ENCODE assay signal across 8 cellular contexts in genomic region chr10:86958831-86959736, GRCh38. TPM values are rescaled to one million over a fixed set of nuclear protein-coding genes. Genes with fewer than 3 reads are reported as not detected.
DNase-seq lines count a peak whose midpoint lies in the region; ATAC-seq and TF ChIP-seq lines count a peak whose summit lies in the region.

No MANE protein-coding gene starts in this region.

- TF ChIP-seq RAD21 in liver (IDR thresholded peaks at IDR 0.05): no peak

- H3K36me3 ChIP-seq in colonic mucosa (no peaks in the 10 kb centered on the region), liver (ENCODE audit: control insufficient read depth in 4 of 4, insufficient read depth in 3 of 4, low read depth in 1 of 4, low read length in 3 of 4) (no peaks in the 10 kb centered on the region), urinary bladder (ENCODE audit: insufficient read depth) (no peaks in the 10 kb centered on the region)

- H3K4me3 Mint-ChIP-seq in activated T-cell treated with anti-CD3 and anti-CD28 coated beads, Interleukin-2, amount 50 U/mL, for 4 hours: no peak overlapping the region

- WGBS in liver: 70% methylated on average over 17 of the region's 17 CpGs
- WGBS in urinary bladder: 56% methylated on average over 17 of the region's 17 CpGs

- no peaks in the 10 kb centered on the region for H3K36me3 Mint-ChIP-seq in activated T-cell treated with anti-CD3 and anti-CD28 coated beads, Interleukin-2, amount 50 U/mL, for 4 hours (ENCODE audit: insufficient read depth)

- H3K4me1 ChIP-seq in colonic mucosa (no peaks in the 10 kb centered on the region), liver (ENCODE audit: control insufficient read depth in 4 of 4, insufficient read depth in 4 of 4, low read length in 3 of 4) (peaks cover 0 to 19% (median 7%) of the 10 kb centered on the region in 4 donors), urinary bladder (ENCODE audit: insufficient read depth) (no peaks in the 10 kb centered on the region)

- no peaks in the 10 kb centered on the region for H3K27me3 Mint-ChIP-seq in activated T-cell treated with anti-CD3 and anti-CD28 coated beads, Interleukin-2, amount 50 U/mL, for 4 hours (ENCODE audit: low read depth)

- peaks cover 3% of the 10 kb centered on the region for H3K4me1 Mint-ChIP-seq in activated T-cell treated with anti-CD3 and anti-CD28 coated beads, Interleukin-2, amount 50 U/mL, for 4 hours (ENCODE audit: low read depth)

- intact Hi-C loops in colonic mucosa (cut with DNase I): loop anchor here (5.0 kb wide), 1 partner anchor 267 kb away; no protein-coding TSS in a partner anchor

- H3K9me3 ChIP-seq in colonic mucosa: no peaks in the 10 kb centered on the region
- no peaks in the 10 kb centered on the region for H3K9me3 ChIP-seq in liver (ENCODE audit: control insufficient read depth in 4 of 4, low read length in 3 of 4)

- TF ChIP-seq CTCF in colonic mucosa (IDR thresholded peaks at IDR 0.05) (no peak), liver (IDR thresholded peaks at IDR 0.05; ENCODE audit: low read depth, low read length, missing input control) (no peak)

- H3K4me3 ChIP-seq in colonic mucosa: no peak overlapping the region
- H3K4me3 ChIP-seq in liver (ENCODE audit: low read depth in 1 of 3, low read length in 3 of 3): no peak overlapping the region
- H3K4me3 ChIP-seq in urinary bladder (ENCODE audit: low read depth, low read length): peak overlapping the region; percentile 6

- DNase-seq in NCI-H82 (lab: John Stamatoyannopoulos, UW): peak; percentile 24
- DNase-seq in NCI-H82 treated with DMSO at 0.1 percent for 48 hours (lab: John Stamatoyannopoulos, UW; ENCODE audit: unreplicated experiment): no peak
- peak; percentile 34 for DNase-seq in colonic mucosa
- no peak for DNase-seq in T-helper 9 cell
- DNase-seq in activated T-cell treated with anti-CD3 and anti-CD28 coated beads, Interleukin-2, amount 50 U/mL, for 4 hours: no peak

- H3K27me3 ChIP-seq in colonic mucosa (no peaks in the 10 kb centered on the region), liver (ENCODE audit: control insufficient read depth in 4 of 4, insufficient read depth in 4 of 4, low read length in 3 of 4) (no peaks in the 10 kb centered on the region)

- ATAC-seq in HG03565 (IDR thresholded peaks at IDR 0.05; ENCODE audit: unreplicated experiment): no peak
- no peak for ATAC-seq in activated T-cell treated with anti-CD3 and anti-CD28 coated beads, Interleukin-2, amount 50 U/mL, for 4 hours

- H3K9ac ChIP-seq in colonic mucosa (ENCODE audit: low read depth in 2 of 2, low read length in 2 of 2) (peak overlapping the region in 1 of 2 donors; percentile 40), liver (ENCODE audit: low read depth in 1 of 2, low read length in 2 of 2) (no peak overlapping the region)

- no peaks in the 10 kb centered on the region for H3K9me3 Mint-ChIP-seq in activated T-cell treated with anti-CD3 and anti-CD28 coated beads, Interleukin-2, amount 50 U/mL, for 4 hours

- H3K27ac ChIP-seq in colonic mucosa: no peak overlapping the region
- H3K27ac ChIP-seq in liver (ENCODE audit: low read depth in 1 of 2, low read length in 2 of 2): peak overlapping the region in 1 of 2 donors; percentile 25
- peak overlapping the region; percentile 89 for H3K27ac ChIP-seq in urinary bladder (ENCODE audit: low read depth)

TF ChIP-seq in liver, 16 proteins besides CTCF, POLR2A, EP300 and RAD21:
- TF ChIP-seq GABPA (IDR thresholded peaks at IDR 0.05 in 1 of 2, conservative IDR thresholded peaks at IDR 0.05 in 1 of 2): no peak
- peak; percentile 24 for TF ChIP-seq NR2F2 (IDR thresholded peaks at IDR 0.05)
- TF ChIP-seq JUND (IDR thresholded peaks at IDR 0.05): no peak
- no peak for TF ChIP-seq HNF4G (IDR thresholded peaks at IDR 0.05)

RNA-seq across cellular contexts. Expression of gene SNCG, which starts 0.7 kb away (rescaled TPM):
- total RNA-seq in colonic mucosa: 1 to 10 TPM; 2.6 to 6.6 TPM
- total RNA-seq in liver: 1 to 10 TPM in 1 of 2 donors, under 1 TPM in 1; 0.84 to 1.2 TPM
- 1 to 10 TPM; 2.1 to 2.6 TPM for polyA plus RNA-seq in liver
- total RNA-seq in urinary bladder: 69.2 TPM
- polyA plus RNA-seq in urinary bladder: 197 TPM
- under 1 TPM in 1 of 3 donors, not detected in 2; 0.63 TPM for total RNA-seq in activated T-cell treated with anti-CD3 and anti-CD28 coated beads, Interleukin-2, amount 50 U/mL, for 4 hours

RNA-seq across cellular contexts. Expression of gene MMRN2, which starts 1.7 kb away (rescaled TPM):
- total RNA-seq in colonic mucosa (1 to 10 TPM; 3.4 to 7.4 TPM), liver (10 to 100 TPM; 11.0 to 12.1 TPM), urinary bladder (49.0 TPM)
- polyA plus RNA-seq in liver (1 to 10 TPM; 1.7 to 6.2 TPM), urinary bladder (40.8 TPM)
- under 1 TPM in 1 of 3 donors, not detected in 2; 0.18 TPM for total RNA-seq in activated T-cell treated with anti-CD3 and anti-CD28 coated beads, Interleukin-2, amount 50 U/mL, for 4 hours

RNA-seq across cellular contexts. Expression of gene ADIRF, which starts 9.2 kb away (rescaled TPM):
- 10 to 100 TPM; 41.5 to 91.2 TPM for total RNA-seq in colonic mucosa
- 10 to 100 TPM in 1 of 2 donors, under 1 TPM in 1; 0.61 to 17.1 TPM for total RNA-seq in liver
- 10 to 100 TPM; 54.5 to 96.3 TPM for polyA plus RNA-seq in liver
- 112 TPM for total RNA-seq in urinary bladder
- polyA plus RNA-seq in urinary bladder: 404 TPM
- total RNA-seq in activated T-cell treated with anti-CD3 and anti-CD28 coated beads, Interleukin-2, amount 50 U/mL, for 4 hours: under 1 TPM in 1 of 3 donors, not detected in 2; 0.48 TPM

Comparison
In these comparisons a context has a peak if more than half of its experiments do, and no peak if none do; other contexts are left out.
1. DNase-seq: peak in NCI-H82 (single experiment) and colonic mucosa (single experiment); none in NCI-H82 treated with DMSO at 0.1 percent for 48 hours (single experiment), T-helper 9 cell (single experiment) and activated T-cell treated with anti-CD3 and anti-CD28 coated beads, Interleukin-2, amount 50 U/mL, for 4 hours (single experiment).